Comparison of ENCODE assay signal across 8 cellular contexts in genomic region chr9:117413346-117414219, GRCh38. TPM values are rescaled to one million over a fixed set of nuclear protein-coding genes. Genes with fewer than 3 reads are reported as not detected.
DNase-seq lines count a peak whose midpoint lies in the region; ATAC-seq, FAIRE-seq and TF ChIP-seq lines count a peak whose summit lies in the region.

No MANE protein-coding gene starts in this region.

- no peak overlapping the region for H3K27ac ChIP-seq in cardiac muscle cell
- no peak overlapping the region for H3K27ac ChIP-seq in astrocyte (ENCODE audit: low read depth, low read length)

- no peaks in the 10 kb centered on the region for H4K20me1 ChIP-seq in astrocyte (ENCODE audit: insufficient read depth, low read length)

- FAIRE-seq in astrocyte (lab: Jason Lieb, UNC) (no peak), urothelium cell line (lab: Jason Lieb, UNC) (no peak)

- H3K4me1 Mint-ChIP-seq in astrocyte (ENCODE audit: low read depth, unreplicated experiment) (no peaks in the 10 kb centered on the region), memory B cell (no peaks in the 10 kb centered on the region)

- H3K4me3 Mint-ChIP-seq in astrocyte (ENCODE audit: unreplicated experiment) (peak overlapping the region; percentile 89), memory B cell (peak overlapping the region; percentile 17)

- TF ChIP-seq CTCF in cardiac muscle cell (IDR thresholded peaks at IDR 0.05; ENCODE audit: low read depth, low read length) (no peak), astrocyte (IDR thresholded peaks at IDR 0.05; ENCODE audit: insufficient read depth, low read depth, low read length) (no peak)

- H3K36me3 ChIP-seq in cardiac muscle cell (no peaks in the 10 kb centered on the region), astrocyte (ENCODE audit: insufficient read depth, low read length) (no peaks in the 10 kb centered on the region)

- H3K4me1 ChIP-seq in cardiac muscle cell (ENCODE audit: low read depth): no peaks in the 10 kb centered on the region
- no peaks in the 10 kb centered on the region for H3K4me1 ChIP-seq in astrocyte (ENCODE audit: insufficient read depth, low read length)

- intact Hi-C loops in cardiac septum (cut with DNase I): no loop called here

- H2AFZ ChIP-seq in astrocyte (ENCODE audit: low read depth, low read length): peak overlapping the region; percentile 66

- H3K4me3 ChIP-seq in cardiac muscle cell: peak overlapping the region; percentile 41
- H3K4me3 ChIP-seq in astrocyte (ENCODE audit: insufficient read depth, low read depth, low read length): peak overlapping the region; percentile 42

- no peaks in the 10 kb centered on the region for H3K79me2 ChIP-seq in astrocyte (ENCODE audit: insufficient read depth, low read length)

- H3K36me3 Mint-ChIP-seq in astrocyte (ENCODE audit: low read depth, unreplicated experiment) (no peaks in the 10 kb centered on the region), memory B cell (no peaks in the 10 kb centered on the region)

- H3K9me3 Mint-ChIP-seq in astrocyte (ENCODE audit: unreplicated experiment) (no peaks in the 10 kb centered on the region), memory B cell (peaks cover 3% of the 10 kb centered on the region)

- peak overlapping the region; percentile 84 for H3K4me2 ChIP-seq in astrocyte (ENCODE audit: low read length)

- no peak for ATAC-seq in memory B cell (ENCODE audit: low read depth)

- H3K9me3 ChIP-seq in cardiac muscle cell (ENCODE audit: low read depth) (no peaks in the 10 kb centered on the region), astrocyte (ENCODE audit: insufficient read depth, low read depth, low read length) (no peaks in the 10 kb centered on the region)

- no peak overlapping the region for H3K9ac ChIP-seq in astrocyte (ENCODE audit: low read length)

- DNase-seq in cardiac muscle cell (ENCODE audit: low read depth in 1 of 2, low spot score in 1 of 2) (peak in 1 of 2 donors; percentile 66), cardiac septum (ENCODE audit: low spot score) (no peak), astrocyte (ENCODE audit: low read depth) (no peak), memory B cell (ENCODE audit: low spot score in 2 of 2) (no peak), urothelium cell line (ENCODE audit: low spot score) (peak; percentile 19), NCI-H187 (lab: John Stamatoyannopoulos, UW) (no peak), COLO829 (ENCODE audit: low spot score) (no peak), SIG-M5 treated with dmso at 0.1 percent for 504 hours (lab: John Stamatoyannopoulos, UW; ENCODE audit: unreplicated experiment) (no peak)

- H3K27ac Mint-ChIP-seq in astrocyte (ENCODE audit: unreplicated experiment) (no peak overlapping the region), memory B cell (no peak overlapping the region)

- H3K27me3 Mint-ChIP-seq in astrocyte (ENCODE audit: low read depth, unreplicated experiment) (peaks cover 27% of the 10 kb centered on the region), memory B cell (peaks cover 20% of the 10 kb centered on the region)

- H3K27me3 ChIP-seq in cardiac muscle cell (peaks cover 70% of the 10 kb centered on the region), astrocyte (ENCODE audit: insufficient read depth, low read length) (peaks cover 46% of the 10 kb centered on the region)

RNA-seq across cellular contexts. Expression of gene ASTN2, which starts 1.3 kb away (rescaled TPM):
- total RNA-seq in cardiac muscle cell (7.4 and 7.7 TPM in 2 replicates), cardiac septum (2.5 TPM), astrocyte (12.7 and 13.6 TPM in 2 replicates)
- polyA plus RNA-seq in cardiac muscle cell: 5.6 and 5.7 TPM in 2 replicates
